ENCODE assay signal across 37 cellular contexts in the genomic region with DNA sequence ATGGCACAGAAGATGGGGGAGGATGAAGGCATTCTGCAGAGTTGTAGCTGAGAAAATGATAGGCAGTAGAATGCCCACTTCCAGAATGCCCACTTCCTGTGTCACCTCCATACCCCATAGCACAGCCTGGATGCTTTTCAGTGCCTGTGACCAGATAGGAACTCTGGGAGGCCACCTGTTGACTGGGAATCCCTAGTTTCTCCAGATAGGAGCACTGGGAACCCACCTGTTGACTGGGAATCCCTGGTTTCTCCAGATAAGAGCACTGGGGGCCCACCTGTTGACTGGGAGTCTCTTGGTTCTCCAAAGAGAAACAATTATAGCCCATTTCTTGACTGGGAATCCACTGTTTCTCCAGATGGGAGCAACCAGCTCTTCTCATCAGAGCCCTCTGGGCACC. TPM values are rescaled to one million over a fixed set of nuclear protein-coding genes. Genes with fewer than 3 reads are reported as not detected.
"Had no signal": no experiment of that assay in that cellular context is flagged by ENCODE, and none has a peak within 500 bp of the region (broad histone marks: within the 10 kb centered on the region; RNA-seq: fewer than 3 reads in every experiment).

No MANE protein-coding gene starts in this region.

- H3K36me3 ChIP-seq: adrenal gland, ascending aorta, brain microvascular endothelial cell, breast epithelium, cardiac muscle cell had no signal

- H3K4me1 ChIP-seq: adrenal gland, ascending aorta, body of pancreas, breast epithelium had no signal

- H3K27ac ChIP-seq: adrenal gland, ascending aorta, body of pancreas, brain microvascular endothelial cell, breast epithelium, cardiac muscle cell had no signal

- H3K27me3 ChIP-seq: adrenal gland, ascending aorta, body of pancreas, brain microvascular endothelial cell, breast epithelium, cardiac muscle cell had no signal

- H3K9me3 ChIP-seq: ascending aorta, body of pancreas had no signal

- DNase-seq: activated effector memory CD4-positive, alpha-beta T cell treated with anti-CD3 and anti-CD28 coated beads, Interleukin-2, amount 50 U/mL, for 16 hours; activated effector memory CD4-positive, alpha-beta T cell treated with Interleukin-2 at 50 U/mL for 16 hours; activated gamma-delta T cell; activated gamma-delta T cell treated with Interleukin-2 at 50 U/mL for 16 hours; activated naive CD4-positive, alpha-beta T cell; activated naive CD4-positive, alpha-beta T cell treated with anti-CD3 and anti-CD28 coated beads for 36 hours; activated naive CD4-positive, alpha-beta T cell treated with anti-CD3 and anti-CD28 coated beads, Interleukin-2, amount 10 ng/mL, durations not matched to agents 7 days and 5 days; activated naive CD4-positive, alpha-beta T cell treated with anti-CD3 and anti-CD28 coated beads, Interleukin-2, amount 50 U/mL, for 16 hours; activated naive CD4-positive, alpha-beta T cell treated with Interleukin-2 at 50 U/mL for 16 hours; activated naive CD8-positive, alpha-beta T cell treated with anti-CD3 and anti-CD28 coated beads for 36 hours; activated naive CD8-positive, alpha-beta T cell treated with anti-CD3 and anti-CD28 coated beads, Interleukin-2, amount 10 ng/mL, durations not matched to agents 7 days and 5 days; activated naive CD8-positive, alpha-beta T cell treated with anti-CD3 and anti-CD28 coated beads, Interleukin-2, amount 50 U/mL, for 24 hours; activated T-cell treated with anti-CD3 and anti-CD28 coated beads, Interleukin-2, amount 50 U/mL, for 4 hours; activated T-cell treated with anti-CD3 and anti-CD28 coated beads, Interleukin-2, amount 50 U/mL, for 48 hours; activated T-cell treated with anti-CD3 and anti-CD28 coated beads, Interleukin-2, amount 50 U/mL, for 72 hours; adrenal gland; amniotic stem cell; amygdala; anterior cingulate cortex; aorta; body of pancreas; brain microvascular endothelial cell; caudate nucleus; central memory CD4-positive, alpha-beta T cell; cerebellar nuclear complex had no signal

- H3K4me3 ChIP-seq: adrenal gland, ascending aorta, body of pancreas, breast epithelium, cardiac muscle cell had no signal

RNA-seq across cellular contexts. Expression of a gene that starts 11.6 kb away (rescaled TPM):
- total RNA-seq: activated naive CD4-positive, alpha-beta T cell treated with anti-CD3 and anti-CD28 coated beads for 36 hours; activated naive CD4-positive, alpha-beta T cell treated with anti-CD3 and anti-CD28 coated beads, Interleukin-2, amount 50 U/mL, for 72 hours; activated naive CD8-positive, alpha-beta T cell treated with anti-CD3 and anti-CD28 coated beads for 36 hours; activated naive CD8-positive, alpha-beta T cell treated with anti-CD3 and anti-CD28 coated beads, Interleukin-2, amount 10 ng/mL, durations not matched to agents 7 days and 5 days; activated T-cell treated with anti-CD3 and anti-CD28 coated beads, Interleukin-2, amount 50 U/mL, for 4 hours; activated T-cell treated with anti-CD3 and anti-CD28 coated beads, Interleukin-2, amount 50 U/mL, for 72 hours; activated T-helper 1 cell treated with anti-CD3 and anti-CD28 coated beads, Interleukin-12 subunit alpha, Interleukin-12 subunit beta, Interleukin-2, Interleukin-4 antibody, amounts not matched to agents 30 ng/mL and 10 ng/mL and 1 ng/mL, durations not matched to agents 14 hours and 24 hours and 36 hours; activated T-helper 17 cell treated with anti-CD3 and anti-CD28 coated beads, Interleukin-2, amount 50 U/mL, for 72 hours; activated T-helper 2 cell treated with anti-CD3 and anti-CD28 coated beads, Interferon-gamma antibody, Interleukin-2, Interleukin-4, amounts not matched to agents 10 μg/mL and 5 μg/mL and 100 μg/mL, durations not matched to agents 14 hours and 24 hours and 36 hours; adrenal gland; aorta; ascending aorta; astrocyte; body of pancreas; breast epithelium; bronchial epithelial cell; cardiac muscle cell; cardiac septum; cerebellum; chondrocyte had no signal

RNA-seq across cellular contexts. Expression of a gene that starts 13.4 kb away (rescaled TPM):
- total RNA-seq: activated naive CD4-positive, alpha-beta T cell treated with anti-CD3 and anti-CD28 coated beads for 36 hours; activated naive CD4-positive, alpha-beta T cell treated with anti-CD3 and anti-CD28 coated beads, Interleukin-2, amount 50 U/mL, for 72 hours; activated naive CD8-positive, alpha-beta T cell treated with anti-CD3 and anti-CD28 coated beads for 36 hours; activated naive CD8-positive, alpha-beta T cell treated with anti-CD3 and anti-CD28 coated beads, Interleukin-2, amount 10 ng/mL, durations not matched to agents 7 days and 5 days; activated T-cell treated with anti-CD3 and anti-CD28 coated beads, Interleukin-2, amount 50 U/mL, for 4 hours; activated T-cell treated with anti-CD3 and anti-CD28 coated beads, Interleukin-2, amount 50 U/mL, for 72 hours; activated T-helper 1 cell treated with anti-CD3 and anti-CD28 coated beads, Interleukin-12 subunit alpha, Interleukin-12 subunit beta, Interleukin-2, Interleukin-4 antibody, amounts not matched to agents 30 ng/mL and 10 ng/mL and 1 ng/mL, durations not matched to agents 14 hours and 24 hours and 36 hours; activated T-helper 17 cell treated with anti-CD3 and anti-CD28 coated beads, Interleukin-2, amount 50 U/mL, for 72 hours; activated T-helper 2 cell treated with anti-CD3 and anti-CD28 coated beads, Interferon-gamma antibody, Interleukin-2, Interleukin-4, amounts not matched to agents 10 μg/mL and 5 μg/mL and 100 μg/mL, durations not matched to agents 14 hours and 24 hours and 36 hours; adrenal gland; aorta; ascending aorta; astrocyte; body of pancreas; breast epithelium; bronchial epithelial cell; cardiac muscle cell; cardiac septum; cerebellum; chondrocyte had no signal

RNA-seq across cellular contexts. Expression of a gene that starts 37.9 kb away (rescaled TPM):
- total RNA-seq: activated naive CD4-positive, alpha-beta T cell treated with anti-CD3 and anti-CD28 coated beads for 36 hours; activated naive CD4-positive, alpha-beta T cell treated with anti-CD3 and anti-CD28 coated beads, Interleukin-2, amount 50 U/mL, for 72 hours; activated naive CD8-positive, alpha-beta T cell treated with anti-CD3 and anti-CD28 coated beads for 36 hours; activated naive CD8-positive, alpha-beta T cell treated with anti-CD3 and anti-CD28 coated beads, Interleukin-2, amount 10 ng/mL, durations not matched to agents 7 days and 5 days; activated T-cell treated with anti-CD3 and anti-CD28 coated beads, Interleukin-2, amount 50 U/mL, for 4 hours; activated T-cell treated with anti-CD3 and anti-CD28 coated beads, Interleukin-2, amount 50 U/mL, for 72 hours; activated T-helper 1 cell treated with anti-CD3 and anti-CD28 coated beads, Interleukin-12 subunit alpha, Interleukin-12 subunit beta, Interleukin-2, Interleukin-4 antibody, amounts not matched to agents 30 ng/mL and 10 ng/mL and 1 ng/mL, durations not matched to agents 14 hours and 24 hours and 36 hours; activated T-helper 17 cell treated with anti-CD3 and anti-CD28 coated beads, Interleukin-2, amount 50 U/mL, for 72 hours; activated T-helper 2 cell treated with anti-CD3 and anti-CD28 coated beads, Interferon-gamma antibody, Interleukin-2, Interleukin-4, amounts not matched to agents 10 μg/mL and 5 μg/mL and 100 μg/mL, durations not matched to agents 14 hours and 24 hours and 36 hours; adrenal gland; aorta; ascending aorta; astrocyte; body of pancreas; breast epithelium; bronchial epithelial cell; cardiac muscle cell; cardiac septum; cerebellum; chondrocyte had no signal
